Comparison of ENCODE assay signal across 8 cellular contexts in the genomic region with DNA sequence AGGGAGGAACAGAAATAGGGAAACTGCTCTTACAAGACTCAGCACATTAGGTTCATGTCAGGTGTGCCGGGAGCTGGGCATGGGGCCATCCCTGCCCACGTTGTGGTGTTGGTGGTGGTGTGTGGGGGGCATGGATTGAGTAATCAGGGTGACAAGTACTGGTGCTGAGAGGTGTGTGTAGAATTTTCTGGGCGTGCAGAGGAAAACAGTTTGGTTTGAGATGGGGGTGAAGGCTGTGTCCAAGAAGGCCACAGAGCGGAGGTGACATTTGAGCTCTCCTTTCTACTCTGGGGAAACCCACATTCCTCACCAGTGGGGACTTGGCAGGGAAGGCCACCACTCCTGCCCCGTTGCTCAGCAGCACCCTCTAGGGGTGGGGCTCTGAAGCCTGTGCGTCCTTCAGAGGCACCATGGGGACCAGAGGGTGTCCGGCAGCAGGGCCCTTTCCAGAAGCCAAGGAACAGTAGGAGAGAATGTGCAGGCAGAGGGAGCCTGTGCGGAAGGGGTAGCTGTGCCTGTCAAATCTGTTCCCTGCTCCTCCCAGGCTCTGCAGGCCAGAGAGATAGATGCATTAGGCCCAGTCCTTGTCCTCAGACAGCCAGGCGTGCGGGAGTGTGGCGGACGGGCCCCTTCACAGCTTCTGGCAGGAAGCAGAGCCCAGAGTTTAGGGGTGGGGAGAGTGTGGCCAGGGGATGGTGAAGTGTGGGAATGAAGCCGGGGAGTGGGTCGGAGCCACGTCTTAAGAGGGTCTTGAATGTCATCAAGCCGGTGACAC. TPM values are rescaled to one million over a fixed set of nuclear protein-coding genes. Genes with fewer than 3 reads are reported as not detected.
A peak's percentile ranks its signal among the peaks of the same experiment; 100 is the strongest.
DNase-seq lines count a peak whose midpoint lies in the region; ATAC-seq, FAIRE-seq and TF ChIP-seq lines count a peak whose summit lies in the region.

No MANE protein-coding gene starts in this region.

- H2BK15ac ChIP-seq in mesenchymal stem cell (ENCODE audit: low read depth, poor library complexity, severe bottlenecking): no peak overlapping the region

- no peaks in the 10 kb centered on the region for H3K36me3 ChIP-seq in heart right ventricle
- peaks cover 0 to 5% of the 10 kb centered on the region in 2 experiments for H3K36me3 ChIP-seq in mesenchymal stem cell (ENCODE audit: control insufficient read depth in 1 of 2, insufficient read depth in 2 of 2, low read depth in 1 of 2, low read length in 2 of 2)

- no peak overlapping the region for H2BK5ac ChIP-seq in mesenchymal stem cell (ENCODE audit: low read depth, low read length, poor library complexity, severe bottlenecking)

- peak in 8 of 9 donors; percentile 11 to 56 (median 40) for TF ChIP-seq CTCF in heart right ventricle (IDR thresholded peaks at IDR 0.05)

- H3K4me3 ChIP-seq in heart right ventricle (no peak overlapping the region), mesenchymal stem cell (ENCODE audit: insufficient read depth in 1 of 2, low read depth in 1 of 2, low read length in 2 of 2) (no peak overlapping the region)

- no peaks in the 10 kb centered on the region for H3K9me3 Mint-ChIP-seq in activated T-helper 17 cell treated with anti-CD3 and anti-CD28 coated beads, Interleukin-2, amount 50 U/mL, for 72 hours

- H3K27ac Mint-ChIP-seq in activated T-helper 17 cell treated with anti-CD3 and anti-CD28 coated beads, Interleukin-2, amount 50 U/mL, for 72 hours: peak overlapping the region; percentile 6

- H3K27ac ChIP-seq in heart right ventricle (peak overlapping the region in 1 of 10 donors; percentile 42), mesenchymal stem cell (ENCODE audit: low read length, poor library complexity, severe bottlenecking) (no peak overlapping the region)

- ATAC-seq in heart right ventricle (peak in 3 of 8 donors; percentile 5 to 18 (median 14)), Right ventricle myocardium inferior (no peak), GM21528 (IDR thresholded peaks at IDR 0.05; ENCODE audit: low FRiP score, unreplicated experiment) (no peak)
- peak; percentile 92 for ATAC-seq in activated T-helper 17 cell treated with anti-CD3 and anti-CD28 coated beads, Interleukin-2, amount 50 U/mL, for 72 hours (replicated peaks)

- peak overlapping the region; percentile 43 for H4K91ac ChIP-seq in mesenchymal stem cell (ENCODE audit: low read length)

- peak overlapping the region; percentile 9 to 68 for H3K18ac ChIP-seq in mesenchymal stem cell (ENCODE audit: low read depth in 1 of 2, low read length in 2 of 2)

- no peak for DNase-seq in heart right ventricle
- DNase-seq in Right ventricle myocardium inferior (ENCODE audit: missing footprints): no peak
- DNase-seq in mesenchymal stem cell: no peak
- no peak for DNase-seq in GM12892 (ENCODE audit: insufficient read length)
- DNase-seq in midbrain (lab: John Stamatoyannopoulos, UW): no peak
- no peak for DNase-seq in NCI-H526 treated with DMSO at 0.1 percent for 48 hours (lab: John Stamatoyannopoulos, UW)

- H3K9ac ChIP-seq in mesenchymal stem cell (ENCODE audit: low read length): no peak overlapping the region

- no peak for TF ChIP-seq POLR2A in GM12892 (IDR thresholded peaks at IDR 0.05; ENCODE audit: low read depth, low read length)

- H3K27me3 Mint-ChIP-seq in activated T-helper 17 cell treated with anti-CD3 and anti-CD28 coated beads, Interleukin-2, amount 50 U/mL, for 72 hours: no peaks in the 10 kb centered on the region

- H2BK120ac ChIP-seq in mesenchymal stem cell (ENCODE audit: low read depth, low read length): peak overlapping the region; percentile 34

- peak overlapping the region; percentile 17 for H2AK5ac ChIP-seq in mesenchymal stem cell (ENCODE audit: low read length, severe bottlenecking)

- no peak overlapping the region for H3K4me2 ChIP-seq in mesenchymal stem cell (ENCODE audit: low read length, poor library complexity, severe bottlenecking)

- H3K23ac ChIP-seq in mesenchymal stem cell (ENCODE audit: low read length in 2 of 2): no peak overlapping the region

- no peak for FAIRE-seq in GM12892 (lab: Jason Lieb, UNC)

- no peak overlapping the region for H2AFZ ChIP-seq in mesenchymal stem cell (ENCODE audit: low read depth, low read length)

- peaks cover 0 to 6% (median 0%) of the 10 kb centered on the region in 11 donors for H3K9me3 ChIP-seq in heart right ventricle
- no peaks in the 10 kb centered on the region for H3K9me3 ChIP-seq in mesenchymal stem cell (ENCODE audit: control insufficient read depth, low read length)

- intact Hi-C loops in heart right ventricle (cut with DNase I) (loop anchor here in 3 of 10 donors (5.0 kb wide), 2 partner anchors 38 to 43 kb away; no protein-coding TSS in a partner anchor), Right ventricle myocardium inferior (cut with DNase I) (no loop called here)

- H3K27me3 ChIP-seq in heart right ventricle (no peaks in the 10 kb centered on the region), mesenchymal stem cell (ENCODE audit: control insufficient read depth in 1 of 2, insufficient read depth in 1 of 2, low read length in 2 of 2) (no peaks in the 10 kb centered on the region)

- WGBS in heart right ventricle, 2 donors: 81 to 85% methylated on average over 16 of the region's 16 CpGs
- 81% methylated on average over 15 of the region's 16 CpGs for WGBS in mesenchymal stem cell

- H3K4me1 ChIP-seq in heart right ventricle: peaks cover 6 to 75% (median 48%) of the 10 kb centered on the region in 9 donors
- peaks cover 55% of the 10 kb centered on the region for H3K4me1 ChIP-seq in mesenchymal stem cell (ENCODE audit: control insufficient read depth, insufficient read depth, low read depth, low read length)

- peaks cover 11% of the 10 kb centered on the region for H3K4me1 Mint-ChIP-seq in activated T-helper 17 cell treated with anti-CD3 and anti-CD28 coated beads, Interleukin-2, amount 50 U/mL, for 72 hours

- H3K4ac ChIP-seq in mesenchymal stem cell (ENCODE audit: low read depth in 1 of 2, low read length in 2 of 2): peak overlapping the region in 1 of 2 experiments; percentile 42

- peak overlapping the region; percentile 4 for H3K4me3 Mint-ChIP-seq in activated T-helper 17 cell treated with anti-CD3 and anti-CD28 coated beads, Interleukin-2, amount 50 U/mL, for 72 hours

- H4K8ac ChIP-seq in mesenchymal stem cell (ENCODE audit: low read length): peak overlapping the region; percentile 27

- peak overlapping the region; percentile 57 to 76 for H2BK12ac ChIP-seq in mesenchymal stem cell (ENCODE audit: low read length in 2 of 2)

- peaks cover 51% of the 10 kb centered on the region for H3K79me1 ChIP-seq in mesenchymal stem cell (replicated peaks; ENCODE audit: low read length, poor library complexity, severe bottlenecking)

- no peaks in the 10 kb centered on the region for H3K36me3 Mint-ChIP-seq in activated T-helper 17 cell treated with anti-CD3 and anti-CD28 coated beads, Interleukin-2, amount 50 U/mL, for 72 hours (ENCODE audit: low read depth)

- H3K14ac ChIP-seq in mesenchymal stem cell (ENCODE audit: low read length in 2 of 2): no peak overlapping the region

RNA-seq across cellular contexts. Expression of a gene that starts 48.7 kb away (rescaled TPM):
- total RNA-seq in heart right ventricle (10 to 100 TPM; 31.1 to 53.2 (median 33.6) TPM), Right ventricle myocardium inferior (28.9 TPM)
- polyA plus RNA-seq in heart right ventricle: 10 to 100 TPM; 15.6 to 25.0 TPM
- 10 to 100 TPM; 12.1 to 17.4 TPM for total RNA-seq in activated T-helper 17 cell treated with anti-CD3 and anti-CD28 coated beads, Interleukin-2, amount 50 U/mL, for 72 hours
- polyA plus RNA-seq in mesenchymal stem cell (2013, experiment 1 of 2): 39.2 TPM
- 38.5 TPM for polyA plus RNA-seq in mesenchymal stem cell (2013, experiment 2 of 2)
- 18.8 TPM for polyA plus RNA-seq in GM12892 (2012; ENCODE audit: missing spikeins)
